8 cellular contexts compared by ENCODE assay signal in genomic region chr1:203673550-203674411, GRCh38. TPM values are rescaled to one million over a fixed set of nuclear protein-coding genes. Genes with fewer than 3 reads are reported as not detected.
A peak's percentile ranks its signal among the peaks of the same experiment; 100 is the strongest.
DNase-seq lines count a peak whose midpoint lies in the region; ATAC-seq and TF ChIP-seq lines count a peak whose summit lies in the region.

No MANE protein-coding gene starts in this region.

- H3K36me3 ChIP-seq in colonic mucosa = no peaks in the 10 kb centered on the region

- TF ChIP-seq CTCF in LNCAP (IDR thresholded peaks at IDR 0.05) (peak; percentile 16; the same call in 1 of the 2 replicates), colonic mucosa (IDR thresholded peaks at IDR 0.05) (no peak)

- peak overlapping the region; percentile 35 to 36 for H3K9ac ChIP-seq in colonic mucosa (ENCODE audit: low read depth in 2 of 2, low read length in 2 of 2)

- intact Hi-C loops in colonic mucosa (cut with DNase I) = no loop called here

- ATAC-seq in GM21390 (IDR thresholded peaks at IDR 0.05; ENCODE audit: unreplicated experiment) (no peak), HG03097 (IDR thresholded peaks at IDR 0.05; ENCODE audit: low FRiP score, unreplicated experiment) (no peak)

- peak overlapping the region; percentile 54 for H3K27ac ChIP-seq in colonic mucosa

- DNase-seq in G401 (ENCODE audit: low spot score) (peak; percentile 39), colonic mucosa (peak; percentile 32), medulla oblongata (ENCODE audit: extremely low spot score) (peak; percentile 37)
- peak; percentile 45 for DNase-seq in activated CD4-positive, alpha-beta T cell treated with anti-CD3 and anti-CD28 coated beads for 1 hour
- peak; percentile 49 to 62 for DNase-seq in stimulated activated CD8-positive, alpha-beta memory T cell treated with anti-CD3 and anti-CD28 coated beads, Interleukin-15, amount 100 ng/mL, for 48 hours (ENCODE audit: low read depth in 2 of 2)

- in situ Hi-C loops in G401 (cut with HindIII; ENCODE audit: low sequenced_read_pairs) = no loop called here

- no peaks in the 10 kb centered on the region for H3K9me3 ChIP-seq in colonic mucosa

- no peak overlapping the region for H3K4me3 ChIP-seq in colonic mucosa

- H3K27me3 ChIP-seq in colonic mucosa = no peaks in the 10 kb centered on the region

- H3K4me1 ChIP-seq in colonic mucosa = peaks cover 5% of the 10 kb centered on the region

RNA-seq across cellular contexts. Expression of gene ATP2B4, which starts 47.1 kb away (rescaled TPM):
- total RNA-seq in G401 (2014; rRNA removed; shearing (Covaris generic)) = 5.4 and 6.7 TPM in 2 replicates
- 10 to 100 TPM; 10.5 to 57.6 TPM for total RNA-seq in colonic mucosa
